ENCODE assay signal across 8 cellular contexts in genomic region chr17:30831663-30832437, GRCh38.
DNase-seq lines count a peak whose midpoint lies in the region; ATAC-seq, FAIRE-seq and TF ChIP-seq lines count a peak whose summit lies in the region.

Gene ATAD5, plus strand, starts transcription at chr17:30831966. Its CDS starts 382 bp downstream, at chr17:30832348.

- FAIRE-seq in GM19239 (lab: Jason Lieb, UNC) (peak; percentile 90), HTR-8/SVneo (lab: Jason Lieb, UNC) (peak; percentile 85)

- TF ChIP-seq CTCF in AG09309 (IDR thresholded peaks at IDR 0.05; ENCODE audit: control insufficient read depth, insufficient read depth, low read depth, low read length, missing control alignments), result no peak

- ATAC-seq in effector memory CD8-positive, alpha-beta T cell (replicated peaks), result peak; percentile 97

- peaks cover 17 to 26% of the 10 kb centered on the region in 2 donors for H3K4me1 Mint-ChIP-seq in effector memory CD8-positive, alpha-beta T cell (ENCODE audit: low read depth in 2 of 2)

- no peaks in the 10 kb centered on the region for H3K27me3 Mint-ChIP-seq in effector memory CD8-positive, alpha-beta T cell

- peak within 1 kb of the TSS; percentile 98 for H3K4me3 Mint-ChIP-seq in effector memory CD8-positive, alpha-beta T cell

- H3K4me3 ChIP-seq in AG09309 (ENCODE audit: control insufficient read depth, low read depth, low read length), result peak within 1 kb of the TSS; percentile 76

- H3K36me3 Mint-ChIP-seq in effector memory CD8-positive, alpha-beta T cell (ENCODE audit: insufficient read depth), result peaks cover 12% of the 10 kb centered on the region

- DNase-seq in AG09309 (ENCODE audit: low read depth), result peak; percentile 48
- DNase-seq in GM19239 (ENCODE audit: insufficient read length, low spot score), result peak; percentile 78
- peak; percentile 94 for DNase-seq in HTR-8/SVneo (ENCODE audit: insufficient read length, low spot score)
- peak; percentile 82 to 88 for DNase-seq in NOMO-1 (lab: John Stamatoyannopoulos, UW; ENCODE audit: unreplicated experiment in 2 of 2)
- DNase-seq in activated CD8-positive, alpha-beta memory T cell treated with anti-CD3 and anti-CD28 coated beads for 1 hour (ENCODE audit: extremely low read depth in 1 of 2, low read depth in 1 of 2), result peak; percentile 60 to 79
- DNase-seq in effector memory CD8-positive, alpha-beta T cell, result peak; percentile 76 to 82 (median 79)
- DNase-seq in medulla oblongata (ENCODE audit: extremely low spot score), result peak; percentile 91
- DNase-seq in stimulated activated CD4-positive, alpha-beta T cell treated with anti-CD3 and anti-CD28 coated beads, TNF-alpha, amount 100 ng/mL, for 4 hours (ENCODE audit: low read depth in 3 of 3), result peak; percentile 77 to 81 (median 79)

- H3K9me3 Mint-ChIP-seq in effector memory CD8-positive, alpha-beta T cell, result no peaks in the 10 kb centered on the region

- H3K27ac Mint-ChIP-seq in effector memory CD8-positive, alpha-beta T cell, result peak within 1 kb of the TSS; percentile 90

Comparison
In these comparisons a context has a peak if more than half of its experiments do, and no peak if none do; other contexts are left out.
1. Peak in every context shown above with its lines: DNase-seq, ATAC-seq and H3K4me3 ChIP-seq.